Comparison of ENCODE assay signal across 1 cellular context in the genomic region with DNA sequence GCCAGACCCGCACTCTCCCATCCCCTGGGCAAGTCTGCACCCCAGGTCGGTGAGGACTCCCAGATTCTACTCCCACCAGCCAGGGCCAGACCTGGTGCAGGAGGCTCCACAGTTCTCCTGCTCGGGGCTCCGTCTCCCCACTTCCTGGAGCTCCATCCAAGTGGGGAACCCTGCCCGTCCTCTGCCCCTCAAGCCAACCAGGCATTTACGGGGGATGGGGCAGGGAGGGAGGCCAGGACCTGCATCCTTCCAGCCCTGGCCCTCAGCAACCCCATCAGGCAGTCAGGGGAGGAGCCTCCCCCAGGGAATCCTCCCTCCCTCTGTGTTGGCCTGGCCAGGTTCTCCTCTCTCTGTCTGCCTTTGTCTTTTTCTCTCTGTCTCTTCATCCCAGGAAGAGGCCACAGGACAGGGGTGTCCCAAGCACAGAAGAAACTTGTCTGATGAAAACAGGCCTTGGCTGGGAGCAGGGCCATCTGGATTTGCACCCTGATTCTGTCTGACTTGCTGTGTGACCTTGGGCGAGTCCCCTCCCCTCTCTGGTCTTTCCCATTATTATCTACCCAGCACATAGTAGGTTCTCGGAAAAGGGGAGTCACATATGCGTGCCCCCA.
TF ChIP-seq lines count a peak whose summit lies in the region.

No MANE protein-coding gene starts in this region.

TF ChIP-seq in IMR-90, 13 proteins besides CTCF, POLR2A, EP300 and RAD21:
- TF ChIP-seq FOS (IDR thresholded peaks at IDR 0.05; ENCODE audit: low read depth, low read length) = no peak
- TF ChIP-seq USF2 (IDR thresholded peaks at IDR 0.05; ENCODE audit: low read depth, low read length) = no peak
- TF ChIP-seq CEBPB (IDR thresholded peaks at IDR 0.05; ENCODE audit: low read depth, low read length) = no peak
- TF ChIP-seq CHD1 (IDR thresholded peaks at IDR 0.05; ENCODE audit: low read depth, low read length) = no peak
- no peak for TF ChIP-seq MAZ (IDR thresholded peaks at IDR 0.05; ENCODE audit: borderline replicate concordance, low read depth, low read length)
- TF ChIP-seq RCOR1 (IDR thresholded peaks at IDR 0.05; ENCODE audit: insufficient replicate concordance, low read length) = no peak
- no peak for TF ChIP-seq BHLHE40 (IDR thresholded peaks at IDR 0.05; ENCODE audit: low read depth, low read length)
- TF ChIP-seq ELK1 (IDR thresholded peaks at IDR 0.05; ENCODE audit: borderline replicate concordance, low read depth, low read length) = no peak
- no peak for TF ChIP-seq RFX5 (IDR thresholded peaks at IDR 0.05; ENCODE audit: low read depth, low read length)
- no peak for TF ChIP-seq MAFK (IDR thresholded peaks at IDR 0.05; ENCODE audit: low read depth, low read length)
- TF ChIP-seq SMC3 (IDR thresholded peaks at IDR 0.05; ENCODE audit: low read depth, low read length) = no peak
- no peak for TF ChIP-seq MXI1 (IDR thresholded peaks at IDR 0.05; ENCODE audit: borderline replicate concordance, low read depth, low read length)
- no peak for TF ChIP-seq NFE2L2 (IDR thresholded peaks at IDR 0.05; ENCODE audit: low read depth, low read length)
TF ChIP-seq in IMR-90: peak in this region for 0.
